Comparison of ENCODE assay signal across 25 cellular contexts in genomic region chr7:9124320-9124719, GRCh38.
"Had no signal": no experiment of that assay in that cellular context is flagged by ENCODE, and none has a peak within 500 bp of the region (broad histone marks: within the 10 kb centered on the region; RNA-seq: fewer than 3 reads in every experiment).

No MANE protein-coding gene starts in this region.

- H3K4me1 ChIP-seq: esophagus squamous epithelium, heart right ventricle, left lung, parathyroid adenoma, sigmoid colon, spleen, testis, tibial artery had no signal

- H3K4me3 ChIP-seq: esophagus squamous epithelium, heart right ventricle, left lung, neural progenitor cell, sigmoid colon, spleen, testis, tibial artery had no signal

- H3K27ac ChIP-seq: esophagus squamous epithelium, heart right ventricle, left lung, neural progenitor cell, parathyroid adenoma, sigmoid colon, spleen, testis, tibial artery had no signal

- H3K36me3 ChIP-seq: esophagus squamous epithelium, heart right ventricle, left lung, neural progenitor cell, sigmoid colon, spleen, tibial artery had no signal

- H3K27me3 ChIP-seq: esophagus squamous epithelium, heart right ventricle, left lung, neural progenitor cell, sigmoid colon, spleen, testis, tibial artery had no signal

- ATAC-seq: effector memory CD8-positive, alpha-beta T cell; heart right ventricle; left cardiac atrium; left lung; naive thymus-derived CD4-positive, alpha-beta T cell; right cardiac atrium; stimulated activated memory B cell treated with anti-CD40 and anti-IgM and Interleukin-4, amounts not matched to agents 10 μg/mL and 1 μg/mL and 100 μg/mL, for 72 hours; stimulated activated naive CD8-positive, alpha-beta T cell treated with anti-CD3 and anti-CD28 coated beads, Interleukin-15, Interleukin-2, amounts not matched to agents 100 U/mL and 50 U/mL, for 24 hours had no signal

- DNase-seq: cortex of kidney; effector memory CD8-positive, alpha-beta T cell; erythroblast; esophagus squamous epithelium; foreskin melanocyte; glutamatergic neuron; heart right ventricle; hippocampal formation; left cardiac atrium; left lung; mammary epithelial cell; mesendoderm; midbrain; naive thymus-derived CD4-positive, alpha-beta T cell; right cardiac atrium; sigmoid colon; spleen; stimulated activated CD4-positive, alpha-beta T cell treated with anti-CD3 and anti-CD28 coated beads, Interleukin-4, amount 100 ng/mL, for 4 hours; stimulated activated naive CD8-positive, alpha-beta T cell treated with anti-CD3 and anti-CD28 coated beads, Interleukin-15, Interleukin-2, amounts not matched to agents 100 U/mL and 50 U/mL, for 24 hours; substantia nigra; testis; tibial artery had no signal

- H3K9me3 ChIP-seq: esophagus squamous epithelium, left lung, sigmoid colon, spleen, testis, tibial artery had no signal
